ENCODE assay signal across 12 cellular contexts in the genomic region with DNA sequence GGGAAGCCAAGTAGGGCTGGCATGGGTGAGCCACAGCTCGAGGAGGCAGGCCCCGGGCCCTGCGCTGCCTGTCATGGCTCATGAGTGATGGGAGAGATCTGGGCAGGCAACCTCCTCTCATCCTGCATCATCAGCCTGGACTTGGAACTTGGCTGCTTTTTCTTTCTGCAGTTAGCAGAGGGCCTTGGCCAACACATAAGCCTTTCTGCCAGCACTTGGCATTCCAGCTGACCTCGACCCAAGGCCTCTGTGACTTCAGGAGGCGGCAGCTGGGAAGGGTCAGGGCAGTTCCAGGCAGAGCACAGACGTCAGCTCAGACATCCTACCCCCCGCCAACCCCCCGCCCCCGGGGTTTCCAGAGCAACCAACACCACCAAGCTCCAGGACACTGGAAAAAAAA. TPM values are rescaled to one million over a fixed set of nuclear protein-coding genes. Genes with fewer than 3 reads are reported as not detected.
DNase-seq lines count a peak whose midpoint lies in the region; ATAC-seq and TF ChIP-seq lines count a peak whose summit lies in the region.
"Had no signal": no experiment of that assay in that cellular context is flagged by ENCODE, and none has a peak within 500 bp of the region (broad histone marks: within the 10 kb centered on the region; RNA-seq: fewer than 3 reads in every experiment).

No MANE protein-coding gene starts in this region.

- peaks cover 2 to 17% (median 8%) of the 10 kb centered on the region in 3 donors for H3K27me3 Mint-ChIP-seq in immature natural killer cell (ENCODE audit: low read depth in 3 of 3)

- DNase-seq in RPMI7951 (ENCODE audit: low read depth) (peak; percentile 48), foreskin keratinocyte (no peak), pons (ENCODE audit: low spot score) (peak; percentile 44), NCI-H526 (lab: John Stamatoyannopoulos, UW) (no peak), immature natural killer cell (no peak), GF-D8 (lab: John Stamatoyannopoulos, UW) (no peak)
- DNase-seq in central memory CD4-positive, alpha-beta T cell, result no peak
- DNase-seq: islet precursor cell, NCI-H187 treated with DMSO at 0.1 percent for 48 hours had no signal

- peak; percentile 27 for ATAC-seq in foreskin keratinocyte
- ATAC-seq: WTC11 had no signal

- H3K4me3 ChIP-seq in ACC112 (ENCODE audit: low read depth, low read length), result no peak overlapping the region

- H3K79me2 ChIP-seq in ACC112 (ENCODE audit: control insufficient read depth, insufficient read depth, low read length, unreplicated experiment), result peaks cover 69% of the 10 kb centered on the region

- H3K9me3 Mint-ChIP-seq in immature natural killer cell, result no peaks in the 10 kb centered on the region
- H3K9me3 Mint-ChIP-seq: activated T-helper 2 cell treated with anti-CD3 and anti-CD28 coated beads, Interferon-gamma antibody, Interleukin-2, Interleukin-4, amounts not matched to agents 10 μg/mL and 5 μg/mL and 100 μg/mL, durations not matched to agents 14 hours and 24 hours and 36 hours; WTC11 had no signal

- no peak overlapping the region for H3K27ac Mint-ChIP-seq in immature natural killer cell
- H3K27ac Mint-ChIP-seq: activated T-helper 2 cell treated with anti-CD3 and anti-CD28 coated beads, Interferon-gamma antibody, Interleukin-2, Interleukin-4, amounts not matched to agents 10 μg/mL and 5 μg/mL and 100 μg/mL, durations not matched to agents 14 hours and 24 hours and 36 hours; WTC11 had no signal

- H3K4me1 ChIP-seq in ACC112 (ENCODE audit: control insufficient read depth, insufficient read depth, low read length, unreplicated experiment) (peaks cover 52% of the 10 kb centered on the region), foreskin keratinocyte (no peaks in the 10 kb centered on the region)

- peaks cover 4 to 5% of the 10 kb centered on the region in 2 donors for H3K4me1 Mint-ChIP-seq in immature natural killer cell

- no peaks in the 10 kb centered on the region for H3K36me3 Mint-ChIP-seq in immature natural killer cell
- H3K36me3 Mint-ChIP-seq: WTC11 had no signal

- H3K36me3 ChIP-seq in ACC112 (ENCODE audit: insufficient read depth, low read length), result peaks cover 42% of the 10 kb centered on the region

- no peak for TF ChIP-seq CTCF in foreskin keratinocyte (conservative IDR thresholded peaks at IDR 0.05)

- peak overlapping the region; percentile 49 for H3K27ac ChIP-seq in ACC112 (ENCODE audit: low read depth, low read length)
- H3K27ac ChIP-seq in foreskin keratinocyte, result no peak overlapping the region

- H3K27me3 ChIP-seq in ACC112 (ENCODE audit: insufficient read depth, low read length) (no peaks in the 10 kb centered on the region), foreskin keratinocyte (no peaks in the 10 kb centered on the region)

- no peak overlapping the region for H2AFZ ChIP-seq in ACC112 (ENCODE audit: low read length, unreplicated experiment)

- no peak overlapping the region for H3K4me3 Mint-ChIP-seq in immature natural killer cell
- H3K4me3 Mint-ChIP-seq: WTC11 had no signal

RNA-seq across cellular contexts. Expression of gene S1PR3, which starts 7.6 kb away (rescaled TPM):
- 12.6 and 16.8 TPM in 2 replicates for total RNA-seq in RPMI7951 (2014; rRNA removed; shearing (Covaris generic))
- 6.5 and 7.1 TPM in 2 replicates for total RNA-seq in foreskin keratinocyte
- polyA plus RNA-seq in foreskin keratinocyte (2.5 and 3.1 TPM in 2 replicates), immature natural killer cell (under 1 TPM in 1 of 3 donors, not detected in 2; 0.20 TPM)

Comparison
In these comparisons a context has a peak if more than half of its experiments do, and no peak if none do; other contexts are left out.
1. DNase-seq: peak in RPMI7951 (single experiment) and pons (single experiment); none in foreskin keratinocyte (0 of 2), NCI-H526 (0 of 2), central memory CD4-positive, alpha-beta T cell (single experiment), immature natural killer cell (0 of 3) and GF-D8 (single experiment).